ENCODE assay signal across 2 cellular contexts in the genomic region with DNA sequence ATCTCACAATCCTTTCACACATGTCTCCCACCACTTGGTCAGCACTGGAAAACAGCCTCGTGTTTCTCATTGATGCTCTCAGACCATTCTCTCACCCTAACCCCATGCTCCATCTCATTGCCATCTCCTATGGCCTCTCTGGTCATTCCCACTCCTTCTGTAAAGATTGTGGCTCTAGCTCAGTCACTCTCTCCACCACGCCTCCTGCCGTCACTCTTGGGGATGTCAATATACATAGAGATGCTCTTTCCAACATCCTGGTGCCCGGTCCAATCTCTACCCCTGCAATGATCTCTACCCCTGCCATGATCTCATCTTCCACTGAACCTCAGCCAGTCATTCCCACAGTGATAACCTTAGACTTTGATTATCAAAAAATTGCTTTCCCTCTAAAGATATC.
TF ChIP-seq lines count a peak whose summit lies in the region.

No MANE protein-coding gene starts in this region.

TF ChIP-seq in HepG2, 621 proteins besides CTCF, POLR2A, EP300 and RAD21 (continued from another document):
- TF ChIP-seq SALL2 (CRISPR knock-in tag; IDR thresholded peaks at IDR 0.05) (no peak), MYNN (CRISPR knock-in tag; IDR thresholded peaks at IDR 0.05; ENCODE audit: low read depth) (no peak), FIP1L1 (IDR thresholded peaks at IDR 0.05; ENCODE audit: borderline replicate concordance, insufficient read depth, low read depth, low read length) (no peak)

TF ChIP-seq in K562, 482 proteins besides CTCF, POLR2A, EP300 and RAD21 (continued from another document):
- TF ChIP-seq, protein P1, sequence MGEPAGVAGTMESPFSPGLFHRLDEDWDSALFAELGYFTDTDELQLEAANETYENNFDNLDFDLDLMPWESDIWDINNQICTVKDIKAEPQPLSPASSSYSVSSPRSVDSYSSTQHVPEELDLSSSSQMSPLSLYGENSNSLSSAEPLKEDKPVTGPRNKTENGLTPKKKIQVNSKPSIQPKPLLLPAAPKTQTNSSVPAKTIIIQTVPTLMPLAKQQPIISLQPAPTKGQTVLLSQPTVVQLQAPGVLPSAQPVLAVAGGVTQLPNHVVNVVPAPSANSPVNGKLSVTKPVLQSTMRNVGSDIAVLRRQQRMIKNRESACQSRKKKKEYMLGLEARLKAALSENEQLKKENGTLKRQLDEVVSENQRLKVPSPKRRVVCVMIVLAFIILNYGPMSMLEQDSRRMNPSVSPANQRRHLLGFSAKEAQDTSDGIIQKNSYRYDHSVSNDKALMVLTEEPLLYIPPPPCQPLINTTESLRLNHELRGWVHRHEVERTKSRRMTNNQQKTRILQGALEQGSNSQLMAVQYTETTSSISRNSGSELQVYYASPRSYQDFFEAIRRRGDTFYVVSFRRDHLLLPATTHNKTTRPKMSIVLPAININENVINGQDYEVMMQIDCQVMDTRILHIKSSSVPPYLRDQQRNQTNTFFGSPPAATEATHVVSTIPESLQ (CRISPR knock-in tag; IDR thresholded peaks at IDR 0.05), result no peak
- no peak for TF ChIP-seq ZNF274 (IDR thresholded peaks at IDR 0.05; ENCODE audit: borderline replicate concordance, low read depth, low read length)
- TF ChIP-seq NR2C1 (IDR thresholded peaks at IDR 0.05), result no peak
- TF ChIP-seq NR2C1 (tag; IDR thresholded peaks at IDR 0.05), result no peak
- TF ChIP-seq ZFP30 (CRISPR knock-in tag; IDR thresholded peaks at IDR 0.05; ENCODE audit: borderline replicate concordance), result no peak
